Comparison of ENCODE assay signal across 1 cellular context in genomic region chr15:28911295-28911979, GRCh38.
TF ChIP-seq lines count a peak whose summit lies in the region.

No MANE protein-coding gene starts in this region.

TF ChIP-seq in K562, 482 proteins besides CTCF, POLR2A, EP300 and RAD21 (continued from another document and continues in another):
- TF ChIP-seq MBD1 (CRISPR knock-in tag; IDR thresholded peaks at IDR 0.05) (no peak), SOX6 (IDR thresholded peaks at IDR 0.05) (peak; percentile 97), EWSR1 (IDR thresholded peaks at IDR 0.05; ENCODE audit: borderline replicate concordance, low read depth, partially characterized antibody) (no peak), ZBTB2 (IDR thresholded peaks at IDR 0.05) (peak; percentile 39; the same call in 1 of the 2 replicates), HDAC2 (IDR thresholded peaks at IDR 0.05) (peak; percentile 86), MAFK (IDR thresholded peaks at IDR 0.05; ENCODE audit: low read length) (peak; percentile 7; the same call in 1 of the 2 replicates), FOXM1 (IDR thresholded peaks at IDR 0.05; ENCODE audit: low read depth) (peak; percentile 93), FOXM1 (CRISPR knock-in tag; IDR thresholded peaks at IDR 0.05; ENCODE audit: low read depth) (no peak), RNF2 (IDR thresholded peaks at IDR 0.05) (peak; percentile 91), RFX7 (CRISPR knock-in tag; IDR thresholded peaks at IDR 0.05) (no peak), NBN (IDR thresholded peaks at IDR 0.05; ENCODE audit: low read depth) (peak; percentile 67; the same call in 1 of the 2 replicates), CCAR2 (IDR thresholded peaks at IDR 0.05; ENCODE audit: low read depth, low read length) (0 out of 2 replicates have a peak, but pooled peaks have one; percentile 83), CREB3L1 (IDR thresholded peaks at IDR 0.05; ENCODE audit: borderline replicate concordance, low read depth) (0 out of 2 replicates have a peak, but pooled peaks have one; percentile 57), PHB2 (IDR thresholded peaks at IDR 0.05; ENCODE audit: low read depth) (peak; percentile 92), ETV1 (tag; conservative IDR thresholded peaks at IDR 0.05; ENCODE audit: low read depth) (peak; percentile 61; the same call in 1 of the 2 replicates), E2F8 (IDR thresholded peaks at IDR 0.05; ENCODE audit: low read depth, partially characterized antibody) (peak; percentile 17), ZNF57 (CRISPR knock-in tag; IDR thresholded peaks at IDR 0.05) (no peak), ZNF584 (CRISPR knock-in tag; IDR thresholded peaks at IDR 0.05; ENCODE audit: low read depth) (peak; percentile 80), E2F4 (CRISPR knock-in tag; IDR thresholded peaks at IDR 0.05; ENCODE audit: low read depth) (no peak), HMG20B (CRISPR knock-in tag; IDR thresholded peaks at IDR 0.05) (no peak), MAZ (CRISPR knock-in tag; conservative IDR thresholded peaks at IDR 0.05 in 1 of 2, IDR thresholded peaks at IDR 0.05 in 1 of 2) (peak in 1 of 2 experiments; percentile 64; a peak in 1 of 4 replicates), GATAD2B (IDR thresholded peaks at IDR 0.05; ENCODE audit: borderline replicate concordance) (peak; percentile 13; the same call in 1 of the 2 replicates), MAFF (IDR thresholded peaks at IDR 0.05; ENCODE audit: low read length) (0 out of 2 replicates have a peak, but pooled peaks have one; percentile 9), CBFA2T3 (IDR thresholded peaks at IDR 0.05) (peak; percentile 99), TAF7 (tag; IDR thresholded peaks at IDR 0.05) (no peak), RUNX1 (IDR thresholded peaks at IDR 0.05; ENCODE audit: low read depth) (peak; percentile 97), USF2 (CRISPR knock-in tag; IDR thresholded peaks at IDR 0.05) (no peak), ZBTB11 (CRISPR knock-in tag; IDR thresholded peaks at IDR 0.05) (peak in 1 of 3 experiments; percentile 76; a peak in 2 of 6 replicates), MBD2 (IDR thresholded peaks at IDR 0.05; ENCODE audit: borderline replicate concordance, low read depth) (peak; percentile 79), ZNF589 (CRISPR knock-in tag; IDR thresholded peaks at IDR 0.05; ENCODE audit: low read depth) (peak; percentile 97), ATF4 (CRISPR knock-in tag; IDR thresholded peaks at IDR 0.05) (peak; percentile 51; the same call in 1 of the 2 replicates), ZNF253 (CRISPR knock-in tag; conservative IDR thresholded peaks at IDR 0.05) (no peak), HDAC3 (IDR thresholded peaks at IDR 0.05; ENCODE audit: borderline replicate concordance, partially characterized antibody) (peak; percentile 93), PHF20 (IDR thresholded peaks at IDR 0.05; ENCODE audit: partially characterized antibody) (no peak), MXI1 (IDR thresholded peaks at IDR 0.05; ENCODE audit: low read depth, low read length) (peak; percentile 55; the same call in 1 of the 2 replicates), KDM2B (CRISPR knock-in tag; IDR thresholded peaks at IDR 0.05) (no peak), SP1 (CRISPR knock-in tag; IDR thresholded peaks at IDR 0.05) (peak; percentile 67; the same call in 1 of the 2 replicates), ZNF398 (CRISPR knock-in tag; IDR thresholded peaks at IDR 0.05) (no peak), CXXC5 (CRISPR knock-in tag; IDR thresholded peaks at IDR 0.05) (peak; percentile 93), TCF7 (IDR thresholded peaks at IDR 0.05; ENCODE audit: borderline replicate concordance) (0 out of 2 replicates have a peak, but pooled peaks have one; percentile 58), ETV5 (CRISPR knock-in tag; IDR thresholded peaks at IDR 0.05; ENCODE audit: low read depth) (peak; percentile 68), ZNF583 (CRISPR knock-in tag; IDR thresholded peaks at IDR 0.05) (0 out of 2 replicates have a peak, but pooled peaks have one; percentile 47), ETS1 (conservative IDR thresholded peaks at IDR 0.05; ENCODE audit: control insufficient read depth, low read depth, low read length) (peak; percentile 92), CREB1 (IDR thresholded peaks at IDR 0.05) (peak; percentile 61), CREB1 (CRISPR knock-in tag; IDR thresholded peaks at IDR 0.05) (no peak), L3MBTL2 (IDR thresholded peaks at IDR 0.05) (peak; percentile 68), MEF2A (IDR thresholded peaks at IDR 0.05; ENCODE audit: control insufficient read depth, low read depth, low read length) (0 out of 2 replicates have a peak, but pooled peaks have one; percentile 33), CBFA2T2 (conservative IDR thresholded peaks at IDR 0.05) (peak; percentile 99), CGGBP1 (CRISPR knock-in tag; IDR thresholded peaks at IDR 0.05) (no peak), HNRNPUL1 (IDR thresholded peaks at IDR 0.05; ENCODE audit: low read length) (no peak), NFE2 (IDR thresholded peaks at IDR 0.05; ENCODE audit: low read depth) (peak; percentile 45; the same call in 1 of the 2 replicates), RB1 (IDR thresholded peaks at IDR 0.05; ENCODE audit: low read depth) (no peak)
